Comparison of ENCODE assay signal across 1 cellular context in genomic region chr9:138072161-138072842, GRCh38.
TF ChIP-seq lines count a peak whose summit lies in the region.

No MANE protein-coding gene starts in this region.

TF ChIP-seq in WTC11, 78 proteins besides CTCF, POLR2A, EP300 and RAD21 (continued from another document):
- no peak for TF ChIP-seq ZNF219 (CRISPR knock-in tag; IDR thresholded peaks at IDR 0.05; ENCODE audit: borderline replicate concordance)
- TF ChIP-seq ZNF532 (CRISPR knock-in tag; IDR thresholded peaks at IDR 0.05; ENCODE audit: borderline replicate concordance), result no peak
- TF ChIP-seq RORB (CRISPR knock-in tag; IDR thresholded peaks at IDR 0.05), result no peak
- no peak for TF ChIP-seq MYBL2 (CRISPR knock-in tag; IDR thresholded peaks at IDR 0.05)
- no peak for TF ChIP-seq ZNF281 (CRISPR knock-in tag; IDR thresholded peaks at IDR 0.05)
- no peak for TF ChIP-seq STAT6 (CRISPR knock-in tag; conservative IDR thresholded peaks at IDR 0.05; ENCODE audit: low read depth)
- no peak for TF ChIP-seq ZNF425 (CRISPR knock-in tag; conservative IDR thresholded peaks at IDR 0.05)
